23 cellular contexts compared by ENCODE assay signal in genomic region chr3:19399356-19399755, GRCh38.
A peak's percentile ranks its signal among the peaks of the same experiment; 100 is the strongest.
DNase-seq lines count a peak whose midpoint lies in the region; ATAC-seq and TF ChIP-seq lines count a peak whose summit lies in the region.
"Had no signal": no experiment of that assay in that cellular context is flagged by ENCODE, and none has a peak within 500 bp of the region (broad histone marks: within the 10 kb centered on the region; RNA-seq: fewer than 3 reads in every experiment).

No MANE protein-coding gene starts in this region.

- no peak overlapping the region for H2BK12ac ChIP-seq in H9 (ENCODE audit: insufficient read length, low read depth, low read length)

- intact Hi-C loops in left ventricle myocardium superior (cut with micrococcal nuclease), result no loop called here

- H4K5ac ChIP-seq in H9 (ENCODE audit: insufficient read length, low read depth, low read length), result no peak overlapping the region

- TF ChIP-seq CTCF in H9 (conservative IDR thresholded peaks at IDR 0.05) (no peak), WTC11 (IDR thresholded peaks at IDR 0.05) (no peak), endodermal cell (conservative IDR thresholded peaks at IDR 0.05) (no peak)

- no CpG with 5 or more reads among the region's 1 CpG for WGBS in H9 (ENCODE audit: extremely low coverage, insufficient read length, low lambda C conversion rate)
- 90% methylated on average over 1 of the region's 1 CpG; no CpG with 5 or more reads in 1 of the 2 experiments for WGBS in endodermal cell (ENCODE audit: insufficient coverage in 1 of 2, insufficient read length in 1 of 2), 2 experiments

- no peaks in the 10 kb centered on the region for H3K79me1 ChIP-seq in H9 (ENCODE audit: insufficient read depth, low read depth, low read length, poor library complexity, severe bottlenecking)

- H3K4me2 ChIP-seq in H9 (ENCODE audit: insufficient read depth, insufficient read length, low read length), result no peak overlapping the region
- H3K4me2 ChIP-seq: BLaER1 had no signal

- H3K4me1 Mint-ChIP-seq in H9 (peaks cover 12 to 14% of the 10 kb centered on the region in 2 experiments), WTC11 (peaks cover 16% of the 10 kb centered on the region), endodermal cell (no peaks in the 10 kb centered on the region)
- no peaks in the 10 kb centered on the region for H3K4me1 Mint-ChIP-seq in stimulated activated naive CD8-positive, alpha-beta T cell treated with anti-CD3 and anti-CD28 coated beads, Interleukin-15, amount 100 ng/mL, for 72 hours

- H3K23ac ChIP-seq in H9 (ENCODE audit: insufficient read length, low read depth, low read length), result no peak overlapping the region

- H3K9me3 ChIP-seq in H9 (ENCODE audit: control insufficient read depth, low read depth, low read length), result no peaks in the 10 kb centered on the region
- H3K9me3 ChIP-seq in endodermal cell (ENCODE audit: control insufficient read depth, low read length), result no peaks in the 10 kb centered on the region
- H3K9me3 ChIP-seq: BLaER1, MG63 had no signal

- H3K27me3 Mint-ChIP-seq in H9 (ENCODE audit: low read depth) (no peaks in the 10 kb centered on the region), WTC11 (ENCODE audit: low read depth) (no peaks in the 10 kb centered on the region), endodermal cell (ENCODE audit: insufficient read depth) (no peaks in the 10 kb centered on the region)
- H3K27me3 Mint-ChIP-seq in stimulated activated naive CD8-positive, alpha-beta T cell treated with anti-CD3 and anti-CD28 coated beads, Interleukin-15, amount 100 ng/mL, for 72 hours, result no peaks in the 10 kb centered on the region
- H3K27me3 Mint-ChIP-seq: CD4-positive, alpha-beta T cell had no signal

- H3K4me3 ChIP-seq in endodermal cell (ENCODE audit: low read length), result no peak overlapping the region
- H3K4me3 ChIP-seq: BLaER1, MG63 had no signal

- no peak overlapping the region for H2BK120ac ChIP-seq in H9 (ENCODE audit: low read depth, low read length, poor library complexity, severe bottlenecking)

- ATAC-seq in WTC11 (no peak), left ventricle myocardium superior (no peak)
- no peak for ATAC-seq in stimulated activated naive CD8-positive, alpha-beta T cell treated with anti-CD3 and anti-CD28 coated beads, Interleukin-15, amount 100 ng/mL, for 72 hours
- ATAC-seq: HepG2, PC-3, SK-N-SH treated with all-trans-retinoic acid at 6 μM for 48 hours had no signal

- no peak overlapping the region for H3K18ac ChIP-seq in H9 (ENCODE audit: insufficient read length, low read depth, low read length)

- no peaks in the 10 kb centered on the region for H3K9me3 Mint-ChIP-seq in H9
- H3K9me3 Mint-ChIP-seq in WTC11, result no peaks in the 10 kb centered on the region
- no peaks in the 10 kb centered on the region for H3K9me3 Mint-ChIP-seq in endodermal cell
- H3K9me3 Mint-ChIP-seq in stimulated activated naive CD8-positive, alpha-beta T cell treated with anti-CD3 and anti-CD28 coated beads, Interleukin-15, amount 100 ng/mL, for 72 hours, result no peaks in the 10 kb centered on the region
- H3K9me3 Mint-ChIP-seq: CD4-positive, alpha-beta T cell had no signal

- no peak overlapping the region for H2AK5ac ChIP-seq in H9 (ENCODE audit: insufficient read length, low read length)

- no peaks in the 10 kb centered on the region for H3K23me2 ChIP-seq in H9 (ENCODE audit: insufficient read length, low read depth, low read length, poor library complexity, severe bottlenecking)

- H2AFZ ChIP-seq in H9 (ENCODE audit: low read length), result no peak overlapping the region

- CTCF ChIA-PET in WTC11 (lab: Charles Lee), result interaction anchor here (0.7 kb wide), 1 partner anchor 181 kb away, joined by 3 read pairs; no protein-coding TSS in a partner anchor

- no peak overlapping the region for H2BK15ac ChIP-seq in H9 (ENCODE audit: low read depth, low read length)

- no peaks in the 10 kb centered on the region for H3K79me2 ChIP-seq in H9 (ENCODE audit: insufficient read depth, low read length)

- H2BK5ac ChIP-seq in H9 (ENCODE audit: insufficient read length, low read length), result no peak overlapping the region

- no peak overlapping the region for H3K4me3 Mint-ChIP-seq in H9
- no peak overlapping the region for H3K4me3 Mint-ChIP-seq in WTC11
- no peak overlapping the region for H3K4me3 Mint-ChIP-seq in endodermal cell
- H3K4me3 Mint-ChIP-seq in stimulated activated naive CD8-positive, alpha-beta T cell treated with anti-CD3 and anti-CD28 coated beads, Interleukin-15, amount 100 ng/mL, for 72 hours, result no peak overlapping the region
- H3K4me3 Mint-ChIP-seq: CD4-positive, alpha-beta T cell had no signal

- H3K36me3 Mint-ChIP-seq in H9 (ENCODE audit: insufficient read depth in 1 of 3, low read depth in 3 of 3), result no peaks in the 10 kb centered on the region
- no peaks in the 10 kb centered on the region for H3K36me3 Mint-ChIP-seq in WTC11
- peaks cover 4% of the 10 kb centered on the region for H3K36me3 Mint-ChIP-seq in endodermal cell (ENCODE audit: low read depth)

- H2BK20ac ChIP-seq in H9 (ENCODE audit: low read depth, low read length, poor library complexity, severe bottlenecking), result no peak overlapping the region

- no peak overlapping the region for H4K91ac ChIP-seq in H9 (ENCODE audit: insufficient read length, low read depth, low read length)

- H4K20me1 ChIP-seq in H9 (ENCODE audit: control insufficient read depth, insufficient read depth, insufficient read length), result no peaks in the 10 kb centered on the region
- H4K20me1 ChIP-seq: BLaER1 had no signal

- no peak overlapping the region for H3K4ac ChIP-seq in H9 (ENCODE audit: low read depth, low read length)

- H3K56ac ChIP-seq in H9 (ENCODE audit: insufficient read length, low read depth, low read length), result no peak overlapping the region

- no peak overlapping the region for H3K9ac ChIP-seq in H9 (ENCODE audit: extremely low read depth, insufficient read length, low read length)
- no peak overlapping the region for H3K9ac ChIP-seq in endodermal cell (ENCODE audit: extremely low read depth, low read length, poor library complexity, severe bottlenecking)
- H3K9ac ChIP-seq: BLaER1 had no signal

- H3K4me1 ChIP-seq in H9 (ENCODE audit: insufficient read depth, low read length) (peaks cover 6% of the 10 kb centered on the region), endodermal cell (ENCODE audit: control insufficient read depth, insufficient read depth, low read length) (no peaks in the 10 kb centered on the region)

- H3K36me3 ChIP-seq in endodermal cell (ENCODE audit: control insufficient read depth, insufficient read depth, low read length), result peaks cover 32% of the 10 kb centered on the region
- H3K36me3 ChIP-seq: BLaER1, MG63 had no signal

- H3T11ph ChIP-seq in H9 (ENCODE audit: low read length), result no peak overlapping the region

- DNase-seq in H9 (no peak), WTC11 (ENCODE audit: low spot score) (no peak), endodermal cell (no peak), kidney tubule cell (ENCODE audit: low spot score) (peak; percentile 49), NCI-H128 (lab: John Stamatoyannopoulos, UW; ENCODE audit: unreplicated experiment) (no peak), DMS 273 (lab: John Stamatoyannopoulos, UW; ENCODE audit: unreplicated experiment) (no peak), left ventricle myocardium superior (no peak)
- no peak for DNase-seq in stimulated activated naive CD8-positive, alpha-beta T cell treated with anti-CD3 and anti-CD28 coated beads, Interleukin-15, amount 100 ng/mL, for 72 hours
- DNase-seq: CD4-positive, alpha-beta T cell; DMS53; GOT3; MG63; NCI-H1417; NCI-H1694; NCI-H2029 treated with DMSO at 0.1 percent for 48 hours; NCI-H446 treated with DMSO at 0.1 percent for 48 hours; NCI-H526; NCI-H82; NK-92 treated with Interleukin-12 subunit alpha and Interleukin-12 subunit beta, amount 100 ng/mL, for 24 hours; PC-3 had no signal

- no peaks in the 10 kb centered on the region for H3K27me3 ChIP-seq in H9 (ENCODE audit: insufficient read depth, low read length)
- no peaks in the 10 kb centered on the region for H3K27me3 ChIP-seq in endodermal cell (ENCODE audit: control insufficient read depth, insufficient read depth, low read length, poor library complexity, severe bottlenecking)
- H3K27me3 ChIP-seq: BLaER1, MG63 had no signal

- H4K8ac ChIP-seq in H9 (replicated peaks; ENCODE audit: insufficient read length, low read depth, low read length), result no peak overlapping the region

- H3K14ac ChIP-seq in H9 (ENCODE audit: insufficient read depth, low read length), result no peak overlapping the region

- POLR2A ChIA-PET in WTC11 (lab: Charles Lee), result no interaction called here

- peak overlapping the region; percentile 41 to 76 (median 48); a peak in 4 of 7 replicates for H3K27ac Mint-ChIP-seq in H9
- peak overlapping the region; percentile 92 for H3K27ac Mint-ChIP-seq in WTC11
- H3K27ac Mint-ChIP-seq in endodermal cell, result peak overlapping the region; percentile 17
- H3K27ac Mint-ChIP-seq in stimulated activated naive CD8-positive, alpha-beta T cell treated with anti-CD3 and anti-CD28 coated beads, Interleukin-15, amount 100 ng/mL, for 72 hours, result no peak overlapping the region
- H3K27ac Mint-ChIP-seq: CD4-positive, alpha-beta T cell had no signal

- H3K27ac ChIP-seq in H9 (ENCODE audit: insufficient read length, low read depth, low read length) (peak overlapping the region; percentile 15), endodermal cell (ENCODE audit: low read depth, low read length) (no peak overlapping the region)
- H3K27ac ChIP-seq: BLaER1 had no signal

TF ChIP-seq in WTC11, 78 proteins besides CTCF, POLR2A, EP300 and RAD21:
- TF ChIP-seq AR (CRISPR knock-in tag; IDR thresholded peaks at IDR 0.05), result no peak

Comparison
In these comparisons a context has a peak if more than half of its experiments do, and no peak if none do; other contexts are left out.
1. H3K27ac Mint-ChIP-seq: peak in H9 (3 of 3), WTC11 (single experiment) and endodermal cell (single experiment); none in stimulated activated naive CD8-positive, alpha-beta T cell treated with anti-CD3 and anti-CD28 coated beads, Interleukin-15, amount 100 ng/mL, for 72 hours (0 of 2).